11 cellular contexts compared by ENCODE assay signal in genomic region chr17:58107306-58107705, GRCh38. TPM values are rescaled to one million over a fixed set of nuclear protein-coding genes. Genes with fewer than 3 reads are reported as not detected.
"Had no signal": no experiment of that assay in that cellular context is flagged by ENCODE, and none has a peak within 500 bp of the region (broad histone marks: within the 10 kb centered on the region; RNA-seq: fewer than 3 reads in every experiment).

No MANE protein-coding gene starts in this region.

- H3K4me3 ChIP-seq: GM23248 had no signal

- H3K27ac ChIP-seq: GM23248, HL-60, KMS-11 had no signal

- H3K9ac ChIP-seq: GM23248, KMS-11 had no signal

- H3K4me2 ChIP-seq: KMS-11 had no signal

- H2AFZ ChIP-seq: GM23248 had no signal

- DNase-seq: GM23248, GOT3, H9, HCEC 1CT, HFFc6, IMR-90, KBM-7 had no signal

RNA-seq across cellular contexts. Expression of gene OR4D1, which starts 40.9 kb away (rescaled TPM):
- total RNA-seq: GM23248, HFFc6, HT1080, IMR-90 had no signal
- polyA plus RNA-seq: GM23248, IMR-90 had no signal

RNA-seq across cellular contexts. Expression of gene OR4D2, which starts 59.5 kb away (rescaled TPM):
- total RNA-seq: GM23248, H4, H9, HFFc6, HT1080, IMR-90 had no signal
- polyA plus RNA-seq: GM23248, IMR-90 had no signal
